9 cellular contexts compared by ENCODE assay signal in genomic region chr20:31879143-31879987, GRCh38. TPM values are rescaled to one million over a fixed set of nuclear protein-coding genes. Genes with fewer than 3 reads are reported as not detected.
A peak's percentile ranks its signal among the peaks of the same experiment; 100 is the strongest.
DNase-seq lines count a peak whose midpoint lies in the region; ATAC-seq and TF ChIP-seq lines count a peak whose summit lies in the region.
"Had no signal": no experiment of that assay in that cellular context is flagged by ENCODE, and none has a peak within 500 bp of the region (broad histone marks: within the 10 kb centered on the region; RNA-seq: fewer than 3 reads in every experiment).

No MANE protein-coding gene starts in this region.

- no peak overlapping the region for H2BK5ac ChIP-seq in mesendoderm (ENCODE audit: low read length)

- no peaks in the 10 kb centered on the region for H3K79me1 ChIP-seq in mesendoderm (ENCODE audit: low read length)

- peak overlapping the region; percentile 87 for H3K56ac ChIP-seq in mesendoderm (ENCODE audit: low read length)

- no peak overlapping the region for H4K5ac ChIP-seq in mesendoderm (ENCODE audit: low read length)

- peak overlapping the region; percentile 63 for H3K27ac Mint-ChIP-seq in CD8-positive, alpha-beta T cell
- H3K27ac Mint-ChIP-seq in activated CD8-positive, alpha-beta memory T cell treated with anti-CD3 and anti-CD28 coated beads, Interleukin-2, amount 10 ng/mL, durations not matched to agents 7 days and 5 days = peak overlapping the region; percentile 49
- H3K27ac Mint-ChIP-seq in endodermal cell = peak overlapping the region; percentile 97

- CTCF ChIA-PET in CD8-positive, alpha-beta T cell (lab: Charles Lee) = interaction anchor here (1.7 kb wide), 1 partner anchor 73 kb away, joined by 5 read pairs; the partner anchor contains the start of gene PDRG1
- CTCF ChIA-PET in activated CD8-positive, alpha-beta memory T cell treated with anti-CD3 and anti-CD28 coated beads, Interleukin-2, amount 10 ng/mL, durations not matched to agents 7 days and 5 days (lab: Charles Lee) = interaction anchor here (1.0 to 3.0 kb wide), 6 partner anchors 12 to 151 kb away, joined by 3 to 17 read pairs (median 8); partner anchors contain the start of gene PDRG1

- no peak overlapping the region for H2BK120ac ChIP-seq in mesendoderm (ENCODE audit: low read depth, low read length)

- no peak overlapping the region for H3K27ac ChIP-seq in CD8-positive, alpha-beta T cell (ENCODE audit: low read depth, low read length)
- H3K27ac ChIP-seq in endodermal cell (ENCODE audit: low read depth, low read length) = peak overlapping the region; percentile 7
- H3K27ac ChIP-seq in mesendoderm (ENCODE audit: low read depth, low read length) = no peak overlapping the region

- 3 to 9% methylated on average over 25 to 45 of the region's 45 CpGs for WGBS in endodermal cell (ENCODE audit: insufficient coverage in 1 of 2, insufficient read length in 1 of 2), 2 experiments
- WGBS in mesendoderm (ENCODE audit: extremely low coverage, insufficient coverage, low lambda C conversion rate) = no CpG with 5 or more reads among the region's 45 CpGs

- H3K4me3 ChIP-seq in CD8-positive, alpha-beta T cell (ENCODE audit: low read depth, low read length) = peak overlapping the region; percentile 73
- H3K4me3 ChIP-seq in endodermal cell (ENCODE audit: low read length) (peak overlapping the region; percentile 80), mesendoderm (ENCODE audit: low read length) (peak overlapping the region; percentile 51)

- H3K23ac ChIP-seq in mesendoderm (ENCODE audit: low read length) = no peak overlapping the region

- H3K9me3 Mint-ChIP-seq in CD8-positive, alpha-beta T cell = no peaks in the 10 kb centered on the region
- H3K9me3 Mint-ChIP-seq in activated CD8-positive, alpha-beta memory T cell treated with anti-CD3 and anti-CD28 coated beads, Interleukin-2, amount 10 ng/mL, durations not matched to agents 7 days and 5 days (ENCODE audit: low read depth) = no peaks in the 10 kb centered on the region
- H3K9me3 Mint-ChIP-seq in endodermal cell = no peaks in the 10 kb centered on the region

- H2AK5ac ChIP-seq in mesendoderm (ENCODE audit: low read length) = no peak overlapping the region

- no peak overlapping the region for H4K8ac ChIP-seq in mesendoderm (ENCODE audit: low read depth, low read length)

- intact Hi-C loops in CD8-positive, alpha-beta T cell (cut with DNase I, micrococcal nuclease) = loop anchor here in 1 of 2 experiments (5.0 kb wide), 1 partner anchor 138 kb away; no protein-coding TSS in a partner anchor

- H3K4ac ChIP-seq in mesendoderm (ENCODE audit: low read depth, low read length) = no peak overlapping the region

- H3K4me1 ChIP-seq in CD8-positive, alpha-beta T cell (ENCODE audit: insufficient read depth, low read length) = no peaks in the 10 kb centered on the region
- no peaks in the 10 kb centered on the region for H3K4me1 ChIP-seq in endodermal cell (ENCODE audit: control insufficient read depth, insufficient read depth, low read length)
- no peaks in the 10 kb centered on the region for H3K4me1 ChIP-seq in mesendoderm (ENCODE audit: control insufficient read depth, low read depth, low read length)

- peak overlapping the region; percentile 89 for H3K4me2 ChIP-seq in mesendoderm (ENCODE audit: low read length)

- H2BK15ac ChIP-seq in mesendoderm (replicated peaks; ENCODE audit: low read depth) = no peak overlapping the region

- H3K9me3 ChIP-seq in CD8-positive, alpha-beta T cell (ENCODE audit: low read length) = no peaks in the 10 kb centered on the region
- no peaks in the 10 kb centered on the region for H3K9me3 ChIP-seq in endodermal cell (ENCODE audit: control insufficient read depth, low read length)

- H3K4me1 Mint-ChIP-seq in CD8-positive, alpha-beta T cell (ENCODE audit: low read depth) = peaks cover 11% of the 10 kb centered on the region
- peaks cover 15% of the 10 kb centered on the region for H3K4me1 Mint-ChIP-seq in activated CD8-positive, alpha-beta memory T cell treated with anti-CD3 and anti-CD28 coated beads, Interleukin-2, amount 10 ng/mL, durations not matched to agents 7 days and 5 days
- no peaks in the 10 kb centered on the region for H3K4me1 Mint-ChIP-seq in endodermal cell

- H3K18ac ChIP-seq in mesendoderm (ENCODE audit: low read length) = no peak overlapping the region

- no peaks in the 10 kb centered on the region for H3K27me3 ChIP-seq in CD8-positive, alpha-beta T cell (ENCODE audit: insufficient read depth, low read length)
- no peaks in the 10 kb centered on the region for H3K27me3 ChIP-seq in endodermal cell (ENCODE audit: control insufficient read depth, insufficient read depth, low read length, poor library complexity, severe bottlenecking)
- no peaks in the 10 kb centered on the region for H3K27me3 ChIP-seq in mesendoderm (ENCODE audit: insufficient read depth, low read length, poor library complexity)

- no peaks in the 10 kb centered on the region for H3K79me2 ChIP-seq in mesendoderm (ENCODE audit: control insufficient read depth, insufficient read depth, low read length)

- peak overlapping the region; percentile 31 for H3K9ac ChIP-seq in endodermal cell (ENCODE audit: extremely low read depth, low read length, poor library complexity, severe bottlenecking)
- peak overlapping the region; percentile 76 for H3K9ac ChIP-seq in mesendoderm (ENCODE audit: low read length)

- H3K36me3 ChIP-seq in CD8-positive, alpha-beta T cell (ENCODE audit: insufficient read depth, low read length) = no peaks in the 10 kb centered on the region
- no peaks in the 10 kb centered on the region for H3K36me3 ChIP-seq in endodermal cell (ENCODE audit: control insufficient read depth, insufficient read depth, low read length)
- no peaks in the 10 kb centered on the region for H3K36me3 ChIP-seq in mesendoderm (ENCODE audit: control insufficient read depth, insufficient read depth, low read length)

- POLR2A ChIA-PET in CD8-positive, alpha-beta T cell (lab: Charles Lee) = interaction anchor here (0.6 to 1.3 kb wide), 2 partner anchors 13 to 20 kb away, joined by 3 read pairs; no protein-coding TSS in a partner anchor

- peak; percentile 84 for ATAC-seq in CD8-positive, alpha-beta T cell
- ATAC-seq in GM19467 (IDR thresholded peaks at IDR 0.05; ENCODE audit: unreplicated experiment) = peak; percentile 74
- ATAC-seq in activated CD8-positive, alpha-beta memory T cell treated with anti-CD3 and anti-CD28 coated beads, Interleukin-2, amount 10 ng/mL, durations not matched to agents 7 days and 5 days = peak; percentile 97

- DNase-seq in CD8-positive, alpha-beta T cell = peak; percentile 50 to 80 (median 71)
- DNase-seq in HS-5 (ENCODE audit: low read depth) (peak; percentile 82), NOMO-1 (lab: John Stamatoyannopoulos, UW; ENCODE audit: unreplicated experiment in 2 of 2) (peak; percentile 77 to 87), endodermal cell (peak; percentile 99), mesendoderm (peak; percentile 99)
- DNase-seq in activated CD8-positive, alpha-beta memory T cell treated with anti-CD3 and anti-CD28 coated beads, Interleukin-2, amount 10 ng/mL, durations not matched to agents 7 days and 5 days = peak; percentile 89
- peak; percentile 63 for DNase-seq in stimulated activated CD8-positive, alpha-beta memory T cell treated with anti-CD3 and anti-CD28 coated beads, Interleukin-12 subunit alpha, Interleukin-12 subunit beta, amount 100 ng/mL, for 24 hours (ENCODE audit: extremely low read depth)

- H3K4me3 Mint-ChIP-seq in CD8-positive, alpha-beta T cell = peak overlapping the region; percentile 91
- peak overlapping the region; percentile 81 for H3K4me3 Mint-ChIP-seq in activated CD8-positive, alpha-beta memory T cell treated with anti-CD3 and anti-CD28 coated beads, Interleukin-2, amount 10 ng/mL, durations not matched to agents 7 days and 5 days
- H3K4me3 Mint-ChIP-seq in endodermal cell = peak overlapping the region; percentile 79

- H3K36me3 Mint-ChIP-seq in CD8-positive, alpha-beta T cell = peaks cover 5% of the 10 kb centered on the region
- H3K36me3 Mint-ChIP-seq in activated CD8-positive, alpha-beta memory T cell treated with anti-CD3 and anti-CD28 coated beads, Interleukin-2, amount 10 ng/mL, durations not matched to agents 7 days and 5 days = no peaks in the 10 kb centered on the region
- no peaks in the 10 kb centered on the region for H3K36me3 Mint-ChIP-seq in endodermal cell (ENCODE audit: low read depth)

- TF ChIP-seq CTCF in CD8-positive, alpha-beta T cell (IDR thresholded peaks at IDR 0.05) = no peak
- TF ChIP-seq CTCF in endodermal cell (conservative IDR thresholded peaks at IDR 0.05) = peak; percentile 62

- H3K27me3 Mint-ChIP-seq in CD8-positive, alpha-beta T cell (ENCODE audit: low read depth) = peaks cover 3% of the 10 kb centered on the region
- peaks cover 36% of the 10 kb centered on the region for H3K27me3 Mint-ChIP-seq in activated CD8-positive, alpha-beta memory T cell treated with anti-CD3 and anti-CD28 coated beads, Interleukin-2, amount 10 ng/mL, durations not matched to agents 7 days and 5 days
- peaks cover 37% of the 10 kb centered on the region for H3K27me3 Mint-ChIP-seq in endodermal cell (ENCODE audit: insufficient read depth)

RNA-seq across cellular contexts. Expression of gene TTLL9, which starts 8.9 kb away (rescaled TPM):
- total RNA-seq in CD8-positive, alpha-beta T cell = not detected
- not detected for total RNA-seq in activated CD8-positive, alpha-beta memory T cell treated with anti-CD3 and anti-CD28 coated beads, Interleukin-2, amount 10 ng/mL, durations not matched to agents 7 days and 5 days
- total RNA-seq in endodermal cell = under 1 TPM; 0.29 to 0.51 TPM
- polyA plus RNA-seq in endodermal cell (2013, experiment 1 of 2) = 1.00 TPM
- polyA plus RNA-seq in endodermal cell (2013, experiment 2 of 2) = 1.2 TPM
- polyA plus RNA-seq in mesendoderm (2013, experiment 1 of 2) = not detected
- 0.01 TPM for polyA plus RNA-seq in mesendoderm (2013, experiment 2 of 2)

RNA-seq across cellular contexts. Expression of gene DUSP15, which starts 9.0 kb away (rescaled TPM):
- not detected for total RNA-seq in CD8-positive, alpha-beta T cell
- not detected for total RNA-seq in activated CD8-positive, alpha-beta memory T cell treated with anti-CD3 and anti-CD28 coated beads, Interleukin-2, amount 10 ng/mL, durations not matched to agents 7 days and 5 days
- 1 to 10 TPM; 3.8 to 7.2 TPM for total RNA-seq in endodermal cell
- 7.3 TPM for polyA plus RNA-seq in endodermal cell (2013, experiment 1 of 2)
- 7.6 TPM for polyA plus RNA-seq in endodermal cell (2013, experiment 2 of 2)
- polyA plus RNA-seq in mesendoderm (2013, experiment 1 of 2) = 0.27 TPM
- 0.15 TPM for polyA plus RNA-seq in mesendoderm (2013, experiment 2 of 2)

RNA-seq across cellular contexts. Expression of gene FOXS1, which starts 34.0 kb away (rescaled TPM):
- not detected for total RNA-seq in CD8-positive, alpha-beta T cell
- not detected for total RNA-seq in activated CD8-positive, alpha-beta memory T cell treated with anti-CD3 and anti-CD28 coated beads, Interleukin-2, amount 10 ng/mL, durations not matched to agents 7 days and 5 days
- not detected for total RNA-seq in endodermal cell
- 2.3 TPM for polyA plus RNA-seq in endodermal cell (2013, experiment 1 of 2)
- polyA plus RNA-seq in endodermal cell (2013, experiment 2 of 2) = 3.3 TPM
- 0.03 TPM for polyA plus RNA-seq in mesendoderm (2013, experiment 1 of 2)
- not detected for polyA plus RNA-seq in mesendoderm (2013, experiment 2 of 2)
- total RNA-seq: subcutaneous adipose tissue had no signal

Comparison
In these comparisons a context has a peak if more than half of its experiments do, and no peak if none do; other contexts are left out.
1. RNA of gene DUSP15, which starts 9.0 kb away (total RNA-seq): 3.8 to 7.2 TPM in endodermal cell; not detected in activated CD8-positive, alpha-beta memory T cell treated with anti-CD3 and anti-CD28 coated beads, Interleukin-2, amount 10 ng/mL, durations not matched to agents 7 days and 5 days and not detected in CD8-positive, alpha-beta T cell; every median in the first group is over 4 times any median in the second.
2. Peak in every context shown above with its lines, with median percentiles within 50 percentile points of each other: ATAC-seq, DNase-seq, H3K4me3 ChIP-seq, H3K27ac Mint-ChIP-seq and H3K4me3 Mint-ChIP-seq.